Comparison of ENCODE assay signal across 1 cellular context in genomic region chr7:91759205-91759863, GRCh38.
TF ChIP-seq lines count a peak whose summit lies in the region.

No MANE protein-coding gene starts in this region.

TF ChIP-seq in GM23338, 12 proteins besides CTCF, POLR2A, EP300 and RAD21 (continued from another document):
- TF ChIP-seq ZNF462 (CRISPR knock-in tag; IDR thresholded peaks at IDR 0.05) (no peak), ETS1 (IDR thresholded peaks at IDR 0.05) (no peak), JUNB (IDR thresholded peaks at IDR 0.05; ENCODE audit: unreplicated experiment) (no peak)
